ENCODE assay signal across 2 cellular contexts in genomic region chr5:149114403-149115312, GRCh38.
TF ChIP-seq lines count a peak whose summit lies in the region.

No MANE protein-coding gene starts in this region.

TF ChIP-seq in SK-N-SH treated with all-trans-retinoic acid at 6 μM for 48 hours, 23 proteins besides CTCF, POLR2A, EP300 and RAD21 (continued from another document):
- TF ChIP-seq ZNF70 (CRISPR knock-in tag; IDR thresholded peaks at IDR 0.05): no peak
- no peak for TF ChIP-seq CSDC2 (CRISPR knock-in tag; IDR thresholded peaks at IDR 0.05)
- TF ChIP-seq POU6F1 (CRISPR knock-in tag; IDR thresholded peaks at IDR 0.05; ENCODE audit: borderline replicate concordance, low read depth): no peak
- TF ChIP-seq, protein P1, sequence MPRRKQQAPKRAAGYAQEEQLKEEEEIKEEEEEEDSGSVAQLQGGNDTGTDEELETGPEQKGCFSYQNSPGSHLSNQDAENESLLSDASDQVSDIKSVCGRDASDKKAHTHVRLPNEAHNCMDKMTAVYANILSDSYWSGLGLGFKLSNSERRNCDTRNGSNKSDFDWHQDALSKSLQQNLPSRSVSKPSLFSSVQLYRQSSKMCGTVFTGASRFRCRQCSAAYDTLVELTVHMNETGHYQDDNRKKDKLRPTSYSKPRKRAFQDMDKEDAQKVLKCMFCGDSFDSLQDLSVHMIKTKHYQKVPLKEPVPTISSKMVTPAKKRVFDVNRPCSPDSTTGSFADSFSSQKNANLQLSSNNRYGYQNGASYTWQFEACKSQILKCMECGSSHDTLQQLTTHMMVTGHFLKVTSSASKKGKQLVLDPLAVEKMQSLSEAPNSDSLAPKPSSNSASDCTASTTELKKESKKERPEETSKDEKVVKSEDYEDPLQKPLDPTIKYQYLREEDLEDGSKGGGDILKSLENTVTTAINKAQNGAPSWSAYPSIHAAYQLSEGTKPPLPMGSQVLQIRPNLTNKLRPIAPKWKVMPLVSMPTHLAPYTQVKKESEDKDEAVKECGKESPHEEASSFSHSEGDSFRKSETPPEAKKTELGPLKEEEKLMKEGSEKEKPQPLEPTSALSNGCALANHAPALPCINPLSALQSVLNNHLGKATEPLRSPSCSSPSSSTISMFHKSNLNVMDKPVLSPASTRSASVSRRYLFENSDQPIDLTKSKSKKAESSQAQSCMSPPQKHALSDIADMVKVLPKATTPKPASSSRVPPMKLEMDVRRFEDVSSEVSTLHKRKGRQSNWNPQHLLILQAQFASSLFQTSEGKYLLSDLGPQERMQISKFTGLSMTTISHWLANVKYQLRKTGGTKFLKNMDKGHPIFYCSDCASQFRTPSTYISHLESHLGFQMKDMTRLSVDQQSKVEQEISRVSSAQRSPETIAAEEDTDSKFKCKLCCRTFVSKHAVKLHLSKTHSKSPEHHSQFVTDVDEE (CRISPR knock-in tag; IDR thresholded peaks at IDR 0.05): no peak
- TF ChIP-seq ZNF8 (CRISPR knock-in tag; IDR thresholded peaks at IDR 0.05): no peak
TF ChIP-seq in SK-N-SH treated with all-trans-retinoic acid at 6 μM for 48 hours: peak in this region for 0.

TF ChIP-seq in K562, 482 proteins besides CTCF, POLR2A, EP300 and RAD21 (continued from another document):
- TF ChIP-seq, protein P2, sequence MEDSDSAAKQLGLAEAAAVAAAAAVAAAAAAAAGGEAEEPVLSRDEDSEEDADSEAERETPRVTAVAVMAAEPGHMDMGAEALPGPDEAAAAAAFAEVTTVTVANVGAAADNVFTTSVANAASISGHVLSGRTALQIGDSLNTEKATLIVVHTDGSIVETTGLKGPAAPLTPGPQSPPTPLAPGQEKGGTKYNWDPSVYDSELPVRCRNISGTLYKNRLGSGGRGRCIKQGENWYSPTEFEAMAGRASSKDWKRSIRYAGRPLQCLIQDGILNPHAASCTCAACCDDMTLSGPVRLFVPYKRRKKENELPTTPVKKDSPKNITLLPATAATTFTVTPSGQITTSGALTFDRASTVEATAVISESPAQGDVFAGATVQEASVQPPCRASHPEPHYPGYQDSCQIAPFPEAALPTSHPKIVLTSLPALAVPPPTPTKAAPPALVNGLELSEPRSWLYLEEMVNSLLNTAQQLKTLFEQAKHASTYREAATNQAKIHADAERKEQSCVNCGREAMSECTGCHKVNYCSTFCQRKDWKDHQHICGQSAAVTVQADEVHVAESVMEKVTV (CRISPR knock-in tag; IDR thresholded peaks at IDR 0.05): peak; percentile 90
- TF ChIP-seq LARP7 (IDR thresholded peaks at IDR 0.05): no peak
- TF ChIP-seq CEBPB (tag; IDR thresholded peaks at IDR 0.05): peak; percentile 76
